Comparison of ENCODE assay signal across 10 cellular contexts in the genomic region with DNA sequence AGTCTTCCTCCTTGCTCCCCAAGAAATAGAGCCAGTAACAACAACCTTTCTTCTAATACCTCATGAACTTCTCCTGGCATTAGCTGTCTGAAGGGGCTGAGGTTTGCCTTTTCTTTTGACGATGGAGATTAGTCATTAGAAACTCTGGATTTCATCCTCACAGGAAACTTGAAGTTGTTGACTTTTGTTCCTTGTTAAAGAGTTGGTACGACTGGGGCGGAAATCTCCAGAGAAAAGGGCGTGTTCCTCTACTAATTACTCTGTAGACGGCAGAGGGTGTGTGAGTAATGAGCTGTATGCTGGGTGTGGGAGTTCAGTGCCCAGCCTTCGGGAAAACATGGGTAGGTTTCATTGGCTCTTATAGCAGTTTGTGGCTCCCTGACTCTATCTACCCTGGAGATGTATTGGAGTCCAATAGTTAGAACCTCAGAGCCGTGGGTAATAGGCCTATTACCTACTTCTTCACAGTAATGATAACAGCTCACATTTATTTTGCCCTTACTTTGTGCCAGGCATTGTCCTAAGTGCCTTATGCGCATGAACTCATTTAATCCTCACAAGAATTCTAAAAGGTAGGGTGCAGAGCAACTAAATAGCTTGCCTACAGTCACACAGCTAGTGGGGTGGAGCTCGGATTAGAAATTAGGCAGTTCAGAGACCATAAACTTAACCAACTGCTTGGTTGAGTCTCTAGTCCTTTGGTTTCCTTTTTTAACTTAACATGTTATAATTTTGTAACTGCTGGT. TPM values are rescaled to one million over a fixed set of nuclear protein-coding genes. Genes with fewer than 3 reads are reported as not detected.
A peak's percentile ranks its signal among the peaks of the same experiment; 100 is the strongest.
DNase-seq lines count a peak whose midpoint lies in the region; ATAC-seq and TF ChIP-seq lines count a peak whose summit lies in the region.
"Had no signal": no experiment of that assay in that cellular context is flagged by ENCODE, and none has a peak within 500 bp of the region (broad histone marks: within the 10 kb centered on the region; RNA-seq: fewer than 3 reads in every experiment).

No MANE protein-coding gene starts in this region.

- CTCF ChIA-PET in activated CD4-positive, alpha-beta T cell treated with anti-CD3 and anti-CD28 coated beads for 36 hours (lab: Charles Lee), result interaction anchor here (0.6 to 0.7 kb wide), 2 partner anchors 133 to 594 kb away, joined by 3 read pairs; no protein-coding TSS in a partner anchor

- H3K4me3 ChIP-seq in mesodermal cell (ENCODE audit: extremely low read depth, insufficient read depth, low read length, poor library complexity, severe bottlenecking), result no peak overlapping the region
- H3K4me3 ChIP-seq in upper lobe of left lung, result no peak overlapping the region

- DNase-seq in NCI-H748 (lab: John Stamatoyannopoulos, UW; ENCODE audit: unreplicated experiment) (peak; percentile 40), NCI-H748 treated with DMSO at 0.1 percent for 48 hours (lab: John Stamatoyannopoulos, UW) (no peak), dermis blood vessel endothelial cell (peak; percentile 81), upper lobe of left lung (peak in 1 of 2 donors; percentile 84), HuH-7.5 (ENCODE audit: low spot score) (no peak)
- no peak for DNase-seq in activated CD4-positive, alpha-beta T cell treated with anti-CD3 and anti-CD28 coated beads for 36 hours
- DNase-seq: glutamatergic neuron had no signal

- H3K27me3 ChIP-seq in upper lobe of left lung, result no peaks in the 10 kb centered on the region

- no peak overlapping the region for H3K4me3 Mint-ChIP-seq in activated CD4-positive, alpha-beta T cell treated with anti-CD3 and anti-CD28 coated beads for 36 hours

- peaks cover 12% of the 10 kb centered on the region for H3K4me1 Mint-ChIP-seq in activated CD4-positive, alpha-beta T cell treated with anti-CD3 and anti-CD28 coated beads for 36 hours

- H3K9me3 Mint-ChIP-seq in activated CD4-positive, alpha-beta T cell treated with anti-CD3 and anti-CD28 coated beads for 36 hours (ENCODE audit: low read depth), result no peaks in the 10 kb centered on the region
- H3K9me3 Mint-ChIP-seq: brain had no signal

- H3K9me3 ChIP-seq in mesodermal cell (ENCODE audit: control insufficient read depth, low read length) (no peaks in the 10 kb centered on the region), upper lobe of left lung (no peaks in the 10 kb centered on the region)

- TF ChIP-seq EP300 in upper lobe of left lung (IDR thresholded peaks at IDR 0.05), result peak in 1 of 4 donors; percentile 17

- peaks cover 12% of the 10 kb centered on the region for H3K36me3 ChIP-seq in mesodermal cell (ENCODE audit: control insufficient read depth, insufficient read depth, low read length)
- no peaks in the 10 kb centered on the region for H3K36me3 ChIP-seq in upper lobe of left lung

- intact Hi-C loops in activated CD4-positive, alpha-beta T cell treated with anti-CD3 and anti-CD28 coated beads for 36 hours (cut with DNase I, micrococcal nuclease), result no loop called here

- no peaks in the 10 kb centered on the region for H3K27me3 Mint-ChIP-seq in activated CD4-positive, alpha-beta T cell treated with anti-CD3 and anti-CD28 coated beads for 36 hours
- H3K27me3 Mint-ChIP-seq: brain had no signal

- WGBS in mesodermal cell (ENCODE audit: insufficient coverage in 2 of 2), 2 experiments, result 83% methylated on average over 3 of the region's 9 CpGs; no CpG with 5 or more reads in 1 of the 2 experiments
- 45 to 61% methylated on average over 9 of the region's 9 CpGs for WGBS in upper lobe of left lung, 2 donors

- H3K36me3 Mint-ChIP-seq in activated CD4-positive, alpha-beta T cell treated with anti-CD3 and anti-CD28 coated beads for 36 hours (ENCODE audit: low read depth), result peaks cover 12% of the 10 kb centered on the region

- no peak for TF ChIP-seq POLR2A in upper lobe of left lung (IDR thresholded peaks at IDR 0.05)

- H3K27ac ChIP-seq in mesodermal cell (ENCODE audit: low read depth, low read length, severe bottlenecking), result peak overlapping the region; percentile 6
- peak overlapping the region; percentile 48 to 68 (median 60) for H3K27ac ChIP-seq in upper lobe of left lung

- TF ChIP-seq CTCF in upper lobe of left lung (IDR thresholded peaks at IDR 0.05), result no peak

- POLR2A ChIA-PET in activated CD4-positive, alpha-beta T cell treated with anti-CD3 and anti-CD28 coated beads for 36 hours (lab: Charles Lee), result no interaction called here

- H3K27ac Mint-ChIP-seq in activated CD4-positive, alpha-beta T cell treated with anti-CD3 and anti-CD28 coated beads for 36 hours, result no peak overlapping the region

- peaks cover 15% of the 10 kb centered on the region for H3K4me1 ChIP-seq in mesodermal cell (ENCODE audit: control insufficient read depth, insufficient read depth, low read length, poor library complexity, severe bottlenecking)
- peaks cover 0 to 6% (median 3%) of the 10 kb centered on the region in 4 donors for H3K4me1 ChIP-seq in upper lobe of left lung

- ATAC-seq in upper lobe of left lung (ENCODE audit: low FRiP score in 2 of 2) (peak; percentile 67 to 87), HG03442 (IDR thresholded peaks at IDR 0.05; ENCODE audit: unreplicated experiment) (no peak)
- no peak for ATAC-seq in activated CD4-positive, alpha-beta T cell treated with anti-CD3 and anti-CD28 coated beads for 36 hours

RNA-seq across cellular contexts. Expression of gene TMEM164, which starts 23.4 kb away (rescaled TPM):
- total RNA-seq in dermis blood vessel endothelial cell (17.2 and 23.5 TPM in 2 replicates), upper lobe of left lung (100 to 1,000 TPM in 1 of 6 donors, 10 to 100 TPM in 5; 41.8 to 115 (median 61.8) TPM)
- 21.9 TPM for polyA plus RNA-seq in mesodermal cell (2013, experiment 1 of 2)
- polyA plus RNA-seq in mesodermal cell (2013, experiment 2 of 2), result 14.1 TPM
- 10 to 100 TPM; 10.5 to 12.2 TPM for total RNA-seq in activated CD4-positive, alpha-beta T cell treated with anti-CD3 and anti-CD28 coated beads for 36 hours

Comparison
In these comparisons a context has a peak if more than half of its experiments do, and no peak if none do; other contexts are left out.
1. DNase-seq: peak in NCI-H748 (single experiment) and dermis blood vessel endothelial cell (single experiment); none in NCI-H748 treated with DMSO at 0.1 percent for 48 hours (single experiment), activated CD4-positive, alpha-beta T cell treated with anti-CD3 and anti-CD28 coated beads for 36 hours (single experiment) and HuH-7.5 (single experiment).
2. ATAC-seq: peak in upper lobe of left lung (2 of 2); none in activated CD4-positive, alpha-beta T cell treated with anti-CD3 and anti-CD28 coated beads for 36 hours (single experiment) and HG03442 (single experiment).